Comparison of ENCODE assay signal across 1 cellular context in genomic region chr7:74283858-74284447, GRCh38.
TF ChIP-seq lines count a peak whose summit lies in the region.

No MANE protein-coding gene starts in this region.

TF ChIP-seq in GM12878, 131 proteins besides CTCF, POLR2A, EP300 and RAD21:
- TF ChIP-seq SMAD5 (IDR thresholded peaks at IDR 0.05; ENCODE audit: low read depth) = no peak
- no peak for TF ChIP-seq JUND (IDR thresholded peaks at IDR 0.05; ENCODE audit: low read depth, low read length)
- no peak for TF ChIP-seq PAX8 (IDR thresholded peaks at IDR 0.05)
- no peak for TF ChIP-seq ZNF622 (IDR thresholded peaks at IDR 0.05)
- no peak for TF ChIP-seq IKZF2 (IDR thresholded peaks at IDR 0.05)
- no peak for TF ChIP-seq SPI1 (IDR thresholded peaks at IDR 0.05; ENCODE audit: borderline replicate concordance, insufficient read depth, low read depth, low read length)
- no peak for TF ChIP-seq ZZZ3 (IDR thresholded peaks at IDR 0.05; ENCODE audit: control insufficient read depth, insufficient read length, low read depth)
- no peak for TF ChIP-seq SRF (IDR thresholded peaks at IDR 0.05; ENCODE audit: low read depth in 2 of 2, low read length in 2 of 2)
- TF ChIP-seq ZBTB11 (CRISPR knock-in tag; IDR thresholded peaks at IDR 0.05) = no peak
- no peak for TF ChIP-seq ZBTB40 (IDR thresholded peaks at IDR 0.05; ENCODE audit: borderline replicate concordance)
- no peak for TF ChIP-seq SIX5 (IDR thresholded peaks at IDR 0.05; ENCODE audit: low read depth, low read length, severe bottlenecking)
- TF ChIP-seq ZNF384 (IDR thresholded peaks at IDR 0.05; ENCODE audit: borderline replicate concordance, low read depth, low read length) = no peak
- TF ChIP-seq CBX3 (IDR thresholded peaks at IDR 0.05; ENCODE audit: borderline replicate concordance, low read depth) = no peak
- TF ChIP-seq DPF2 (IDR thresholded peaks at IDR 0.05) = no peak
- TF ChIP-seq RELA (IDR thresholded peaks at IDR 0.05; ENCODE audit: borderline replicate concordance, partially characterized antibody) = no peak
